Comparison of ENCODE assay signal across 17 cellular contexts in the genomic region with DNA sequence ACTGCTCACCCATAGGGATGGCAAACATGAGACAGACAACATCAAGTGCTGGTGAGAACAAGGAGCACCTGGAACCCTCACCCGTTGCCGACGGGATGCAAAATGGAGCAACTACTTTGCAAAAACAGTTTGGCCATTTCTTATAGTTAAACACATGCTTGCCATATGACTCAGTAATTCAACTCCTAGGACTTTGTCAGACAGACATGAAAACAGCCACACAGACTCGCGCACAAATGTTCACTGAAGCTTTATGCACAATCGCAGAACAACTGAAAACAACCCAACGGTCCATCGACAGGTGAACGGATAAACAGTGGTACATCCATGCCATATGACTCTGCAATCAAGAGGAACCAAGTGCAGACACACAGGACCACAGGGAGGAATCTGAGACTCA. TPM values are rescaled to one million over a fixed set of nuclear protein-coding genes. Genes with fewer than 3 reads are reported as not detected.
A peak's percentile ranks its signal among the peaks of the same experiment; 100 is the strongest.
DNase-seq lines count a peak whose midpoint lies in the region; ATAC-seq, FAIRE-seq and TF ChIP-seq lines count a peak whose summit lies in the region.
"Had no signal": no experiment of that assay in that cellular context is flagged by ENCODE, and none has a peak within 500 bp of the region (broad histone marks: within the 10 kb centered on the region; RNA-seq: fewer than 3 reads in every experiment).

No MANE protein-coding gene starts in this region.

- H3K4me1 Mint-ChIP-seq in naive thymus-derived CD4-positive, alpha-beta T cell = peaks cover 10 to 39% (median 32%) of the 10 kb centered on the region in 7 donors

- CTCF ChIA-PET in naive thymus-derived CD4-positive, alpha-beta T cell (lab: Charles Lee) = no interaction called here

- H3K36me3 ChIP-seq in BLaER1 treated with 17β-estradiol and CSF1 and Interleukin-3, amounts not matched to agents 10 nM and 100 nM = peaks cover 0 to 42% (median 18%) of the 10 kb centered on the region in 11 experiments; a peak in 15 of 22 replicates
- peaks cover 0 to 25% (median 6%) of the 10 kb centered on the region in 3 experiments for H3K36me3 ChIP-seq in naive thymus-derived CD4-positive, alpha-beta T cell (ENCODE audit: control insufficient read depth in 2 of 3, insufficient read depth in 3 of 3, low read length in 3 of 3)
- no peaks in the 10 kb centered on the region for H3K36me3 ChIP-seq in adrenal gland (replicated peaks in 1 of 2)
- H3K36me3 ChIP-seq in pancreas = no peaks in the 10 kb centered on the region

- no peak for TF ChIP-seq POLR2A in adrenal gland (IDR thresholded peaks at IDR 0.05)

- H3K27ac Mint-ChIP-seq in naive thymus-derived CD4-positive, alpha-beta T cell = peak overlapping the region in 5 of 9 donors; percentile 44 to 76 (median 62)
- H3K27ac Mint-ChIP-seq: activated naive CD4-positive, alpha-beta T cell treated with anti-CD3 and anti-CD28 coated beads, Interleukin-2, amount 50 U/mL, for 72 hours had no signal

- peaks cover 0 to 23% (median 1%) of the 10 kb centered on the region in 5 donors for H3K36me3 Mint-ChIP-seq in naive thymus-derived CD4-positive, alpha-beta T cell
- H3K36me3 Mint-ChIP-seq: activated naive CD4-positive, alpha-beta T cell treated with anti-CD3 and anti-CD28 coated beads, Interleukin-2, amount 50 U/mL, for 72 hours had no signal

- H3K27me3 ChIP-seq in BLaER1 treated with 17β-estradiol and CSF1 and Interleukin-3, amounts not matched to agents 10 nM and 100 nM = no peaks in the 10 kb centered on the region
- H3K27me3 ChIP-seq in naive thymus-derived CD4-positive, alpha-beta T cell (ENCODE audit: control insufficient read depth in 2 of 2, insufficient read depth in 2 of 2, low read length in 2 of 2) = no peaks in the 10 kb centered on the region
- H3K27me3 ChIP-seq in adrenal gland (no peaks in the 10 kb centered on the region), pancreas (no peaks in the 10 kb centered on the region)

- peaks cover 82 to 87% (median 85%) of the 10 kb centered on the region in 11 experiments for H4K20me1 ChIP-seq in BLaER1 treated with 17β-estradiol and CSF1 and Interleukin-3, amounts not matched to agents 10 nM and 100 nM

- H3K9me3 ChIP-seq in BLaER1 treated with 17β-estradiol and CSF1 and Interleukin-3, amounts not matched to agents 10 nM and 100 nM (replicated peaks in 1 of 11) = no peaks in the 10 kb centered on the region
- H3K9me3 ChIP-seq in naive thymus-derived CD4-positive, alpha-beta T cell (ENCODE audit: control insufficient read depth in 2 of 3, low read length in 3 of 3) = no peaks in the 10 kb centered on the region
- H3K9me3 ChIP-seq in adrenal gland (replicated peaks in 1 of 3) (no peaks in the 10 kb centered on the region), pancreas (no peaks in the 10 kb centered on the region)

- DNase-seq in LHCN-M2 (ENCODE audit: low read depth) (peak; percentile 45), caudate nucleus (lab: John Stamatoyannopoulos, UW) (no peak), adrenal gland (no peak), ACHN (no peak), pancreas (no peak)
- no peak for DNase-seq in naive thymus-derived CD4-positive, alpha-beta T cell
- DNase-seq: activated CD4-positive, alpha-beta T cell treated with anti-CD3 and anti-CD28 coated beads, Interleukin-2, amount 50 U/mL, for 48 hours; activated T-cell treated with anti-CD3 and anti-CD28 coated beads, Interleukin-2, amount 50 U/mL, for 4 hours; effector memory CD4-positive, alpha-beta T cell; hypothalamus; kidney glomerular epithelial cell; mesendoderm; MV-4-11; NCI-H524 treated with DMSO at 0.1 percent for 48 hours had no signal

- no peak overlapping the region for H3K9ac ChIP-seq in BLaER1 treated with 17β-estradiol and CSF1 and Interleukin-3, amounts not matched to agents 10 nM and 100 nM

- WGBS in adrenal gland, 4 donors = 83 to 88% (median 87%) methylated on average over 9 of the region's 9 CpGs
- 94% methylated on average over 9 of the region's 9 CpGs for WGBS in pancreas, 2 donors

- peak overlapping the region in 1 of 11 experiments; percentile 82; a peak in 1 of 22 replicates for H3K27ac ChIP-seq in BLaER1 treated with 17β-estradiol and CSF1 and Interleukin-3, amounts not matched to agents 10 nM and 100 nM
- H3K27ac ChIP-seq in caudate nucleus (ENCODE audit: low read depth, low read length) (peak overlapping the region; percentile 58), adrenal gland (peak overlapping the region in 1 of 5 donors; percentile 84), pancreas (no peak overlapping the region)
- H3K27ac ChIP-seq in naive thymus-derived CD4-positive, alpha-beta T cell (ENCODE audit: low read depth, low read length) = no peak overlapping the region

- H3K4me2 ChIP-seq in BLaER1 treated with 17β-estradiol and CSF1 and Interleukin-3, amounts not matched to agents 10 nM and 100 nM = peak overlapping the region in 9 of 11 experiments; percentile 84 to 96 (median 93); a peak in 15 of 22 replicates

- in situ Hi-C loops in ACHN (cut with HindIII; ENCODE audit: low pct_ligation_motif_present, low pct_unique_long_range_greater_than_20kb, low sequenced_read_pairs) = no loop called here

- FAIRE-seq in pancreas (lab: Jason Lieb, UNC) = no peak

- no peaks in the 10 kb centered on the region for H3K9me3 Mint-ChIP-seq in naive thymus-derived CD4-positive, alpha-beta T cell
- H3K9me3 Mint-ChIP-seq: activated naive CD4-positive, alpha-beta T cell treated with anti-CD3 and anti-CD28 coated beads, Interleukin-2, amount 50 U/mL, for 72 hours; activated T-cell treated with anti-CD3 and anti-CD28 coated beads, Interleukin-2, amount 50 U/mL, for 4 hours had no signal

- no peaks in the 10 kb centered on the region for H3K27me3 Mint-ChIP-seq in naive thymus-derived CD4-positive, alpha-beta T cell

- H3K4me3 ChIP-seq in BLaER1 treated with 17β-estradiol and CSF1 and Interleukin-3, amounts not matched to agents 10 nM and 100 nM = no peak overlapping the region
- no peak overlapping the region for H3K4me3 ChIP-seq in naive thymus-derived CD4-positive, alpha-beta T cell (ENCODE audit: low read length)
- H3K4me3 ChIP-seq in adrenal gland (no peak overlapping the region), pancreas (no peak overlapping the region)

- intact Hi-C loops in naive thymus-derived CD4-positive, alpha-beta T cell (cut with micrococcal nuclease) = no loop called here
- intact Hi-C loops in adrenal gland (cut with DNase I) = no loop called here
- intact Hi-C loops in pancreas (cut with DNase I) = no loop called here

- TF ChIP-seq CTCF in adrenal gland (IDR thresholded peaks at IDR 0.05) (no peak), pancreas (IDR thresholded peaks at IDR 0.05) (no peak)

- ATAC-seq in naive thymus-derived CD4-positive, alpha-beta T cell = no peak
- ATAC-seq in GM21619 (IDR thresholded peaks at IDR 0.05; ENCODE audit: unreplicated experiment) = no peak
- no peak for ATAC-seq in pancreas
- ATAC-seq: activated naive CD4-positive, alpha-beta T cell treated with anti-CD3 and anti-CD28 coated beads, Interleukin-2, amount 50 U/mL, for 72 hours; activated T-cell treated with anti-CD3 and anti-CD28 coated beads, Interleukin-2, amount 50 U/mL, for 4 hours had no signal

- POLR2A ChIA-PET in naive thymus-derived CD4-positive, alpha-beta T cell (lab: Charles Lee) = no interaction called here

- H3K4me3 Mint-ChIP-seq in naive thymus-derived CD4-positive, alpha-beta T cell = peak overlapping the region in 1 of 10 donors; percentile 15
- H3K4me3 Mint-ChIP-seq: activated T-cell treated with anti-CD3 and anti-CD28 coated beads, Interleukin-2, amount 50 U/mL, for 4 hours had no signal

- peaks cover 38 to 75% (median 67%) of the 10 kb centered on the region in 10 experiments for H3K4me1 ChIP-seq in BLaER1 treated with 17β-estradiol and CSF1 and Interleukin-3, amounts not matched to agents 10 nM and 100 nM
- H3K4me1 ChIP-seq in naive thymus-derived CD4-positive, alpha-beta T cell (ENCODE audit: control insufficient read depth in 2 of 2, insufficient read depth in 2 of 2, low read length in 2 of 2) = peaks cover 0 to 8% of the 10 kb centered on the region in 2 donors
- H3K4me1 ChIP-seq in adrenal gland (replicated peaks in 1 of 2) (peaks cover 23 to 37% of the 10 kb centered on the region in 2 donors), pancreas (peaks cover 10 to 19% (median 13%) of the 10 kb centered on the region in 3 donors)

RNA-seq across cellular contexts. Expression of gene NCOR2, which starts 30.8 kb away (rescaled TPM):
- total RNA-seq in LHCN-M2 (2014; rRNA removed) (72.4 and 79.0 TPM in 2 replicates), adrenal gland (100 to 1,000 TPM in 7 of 8 donors, 10 to 100 TPM in 1; 85.3 to 243 (median 199) TPM), pancreas (100 to 1,000 TPM in 3 of 6 donors, 10 to 100 TPM in 3; 97.7 to 148 (median 101) TPM)
- 138 TPM for polyA plus RNA-seq in LHCN-M2 (2012)
- 100 to 1,000 TPM; 101 to 194 (median 112) TPM for total RNA-seq in naive thymus-derived CD4-positive, alpha-beta T cell
- polyA plus RNA-seq in naive thymus-derived CD4-positive, alpha-beta T cell = 10 to 100 TPM in 1 of 2 donors, 1 to 10 TPM in 1; 5.3 to 17.3 TPM
- polyA plus RNA-seq in adrenal gland (100 to 1,000 TPM in 1 of 3 donors, 10 to 100 TPM in 2; 28.3 to 194 (median 53.3) TPM), pancreas (10 to 100 TPM; 49.6 to 91.6 TPM)
